In the genomic region with DNA sequence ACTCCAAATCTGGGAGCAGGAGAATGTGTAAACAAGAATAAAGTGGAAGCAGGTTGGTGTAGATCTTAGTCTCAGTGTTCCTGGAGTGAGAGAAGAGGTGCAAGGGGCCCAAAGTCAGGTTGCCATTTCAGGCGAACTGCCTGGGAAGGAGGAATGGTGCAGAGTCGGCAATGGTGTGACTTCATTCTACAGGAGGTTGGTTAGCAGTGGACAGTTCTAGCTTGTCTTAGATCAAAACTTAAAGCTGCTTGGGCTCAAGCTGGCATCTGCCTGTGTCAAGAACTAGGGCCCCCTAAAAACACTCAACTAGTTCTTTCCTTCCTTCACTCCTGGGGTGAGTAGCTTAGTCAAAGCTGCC, we compare ENCODE assay signal across 1 cellular context.
TF ChIP-seq lines count a peak whose summit lies in the region.

No MANE protein-coding gene starts in this region.

TF ChIP-seq in GM23338, 12 proteins besides CTCF, POLR2A, EP300 and RAD21 (continued from another document):
- TF ChIP-seq, protein P1, sequence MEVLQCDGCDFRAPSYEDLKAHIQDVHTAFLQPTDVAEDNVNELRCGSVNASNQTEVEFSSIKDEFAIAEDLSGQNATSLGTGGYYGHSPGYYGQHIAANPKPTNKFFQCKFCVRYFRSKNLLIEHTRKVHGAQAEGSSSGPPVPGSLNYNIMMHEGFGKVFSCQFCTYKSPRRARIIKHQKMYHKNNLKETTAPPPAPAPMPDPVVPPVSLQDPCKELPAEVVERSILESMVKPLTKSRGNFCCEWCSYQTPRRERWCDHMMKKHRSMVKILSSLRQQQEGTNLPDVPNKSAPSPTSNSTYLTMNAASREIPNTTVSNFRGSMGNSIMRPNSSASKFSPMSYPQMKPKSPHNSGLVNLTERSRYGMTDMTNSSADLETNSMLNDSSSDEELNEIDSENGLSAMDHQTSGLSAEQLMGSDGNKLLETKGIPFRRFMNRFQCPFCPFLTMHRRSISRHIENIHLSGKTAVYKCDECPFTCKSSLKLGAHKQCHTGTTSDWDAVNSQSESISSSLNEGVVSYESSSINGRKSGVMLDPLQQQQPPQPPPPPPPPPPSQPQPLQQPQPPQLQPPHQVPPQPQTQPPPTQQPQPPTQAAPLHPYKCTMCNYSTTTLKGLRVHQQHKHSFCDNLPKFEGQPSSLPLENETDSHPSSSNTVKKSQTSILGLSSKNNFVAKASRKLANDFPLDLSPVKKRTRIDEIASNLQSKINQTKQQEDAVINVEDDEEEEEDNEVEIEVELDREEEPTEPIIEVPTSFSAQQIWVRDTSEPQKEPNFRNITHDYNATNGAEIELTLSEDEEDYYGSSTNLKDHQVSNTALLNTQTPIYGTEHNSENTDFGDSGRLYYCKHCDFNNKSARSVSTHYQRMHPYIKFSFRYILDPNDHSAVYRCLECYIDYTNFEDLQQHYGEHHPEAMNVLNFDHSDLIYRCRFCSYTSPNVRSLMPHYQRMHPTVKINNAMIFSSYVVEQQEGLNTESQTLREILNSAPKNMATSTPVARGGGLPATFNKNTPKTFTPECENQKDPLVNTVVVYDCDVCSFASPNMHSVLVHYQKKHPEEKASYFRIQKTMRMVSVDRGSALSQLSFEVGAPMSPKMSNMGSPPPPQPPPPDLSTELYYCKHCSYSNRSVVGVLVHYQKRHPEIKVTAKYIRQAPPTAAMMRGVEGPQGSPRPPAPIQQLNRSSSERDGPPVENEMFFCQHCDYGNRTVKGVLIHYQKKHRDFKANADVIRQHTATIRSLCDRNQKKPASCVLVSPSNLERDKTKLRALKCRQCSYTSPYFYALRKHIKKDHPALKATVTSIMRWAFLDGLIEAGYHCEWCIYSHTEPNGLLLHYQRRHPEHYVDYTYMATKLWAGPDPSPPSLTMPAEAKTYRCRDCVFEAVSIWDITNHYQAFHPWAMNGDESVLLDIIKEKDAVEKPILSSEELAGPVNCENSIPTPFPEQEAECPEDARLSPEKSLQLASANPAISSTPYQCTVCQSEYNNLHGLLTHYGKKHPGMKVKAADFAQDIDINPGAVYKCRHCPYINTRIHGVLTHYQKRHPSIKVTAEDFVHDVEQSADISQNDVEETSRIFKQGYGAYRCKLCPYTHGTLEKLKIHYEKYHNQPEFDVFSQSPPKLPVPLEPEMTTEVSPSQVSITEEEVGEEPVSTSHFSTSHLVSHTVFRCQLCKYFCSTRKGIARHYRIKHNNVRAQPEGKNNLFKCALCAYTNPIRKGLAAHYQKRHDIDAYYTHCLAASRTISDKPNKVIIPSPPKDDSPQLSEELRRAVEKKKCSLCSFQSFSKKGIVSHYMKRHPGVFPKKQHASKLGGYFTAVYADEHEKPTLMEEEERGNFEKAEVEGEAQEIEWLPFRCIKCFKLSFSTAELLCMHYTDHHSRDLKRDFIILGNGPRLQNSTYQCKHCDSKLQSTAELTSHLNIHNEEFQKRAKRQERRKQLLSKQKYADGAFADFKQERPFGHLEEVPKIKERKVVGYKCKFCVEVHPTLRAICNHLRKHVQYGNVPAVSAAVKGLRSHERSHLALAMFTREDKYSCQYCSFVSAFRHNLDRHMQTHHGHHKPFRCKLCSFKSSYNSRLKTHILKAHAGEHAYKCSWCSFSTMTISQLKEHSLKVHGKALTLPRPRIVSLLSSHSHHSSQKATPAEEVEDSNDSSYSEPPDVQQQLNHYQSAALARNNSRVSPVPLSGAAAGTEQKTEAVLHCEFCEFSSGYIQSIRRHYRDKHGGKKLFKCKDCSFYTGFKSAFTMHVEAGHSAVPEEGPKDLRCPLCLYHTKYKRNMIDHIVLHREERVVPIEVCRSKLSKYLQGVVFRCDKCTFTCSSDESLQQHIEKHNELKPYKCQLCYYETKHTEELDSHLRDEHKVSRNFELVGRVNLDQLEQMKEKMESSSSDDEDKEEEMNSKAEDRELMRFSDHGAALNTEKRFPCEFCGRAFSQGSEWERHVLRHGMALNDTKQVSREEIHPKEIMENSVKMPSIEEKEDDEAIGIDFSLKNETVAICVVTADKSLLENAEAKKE (CRISPR knock-in tag; IDR thresholded peaks at IDR 0.05), result no peak
- TF ChIP-seq POLR2AphosphoS5 (IDR thresholded peaks at IDR 0.05; ENCODE audit: low read depth) (no peak), ZNF331 (CRISPR knock-in tag; IDR thresholded peaks at IDR 0.05; ENCODE audit: low read depth) (no peak)
